Comparison of ENCODE assay signal across 1 cellular context in genomic region chr14:31420319-31421081, GRCh38.
TF ChIP-seq lines count a peak whose summit lies in the region.

Gene HEATR5A, minus strand, starts transcription at chr14:31420550. Its CDS starts 17,575 bp downstream, at chr14:31402975.

TF ChIP-seq in K562, 482 proteins besides CTCF, POLR2A, EP300 and RAD21 (continued from another document):
- TF ChIP-seq ZHX1 (conservative IDR thresholded peaks at IDR 0.05; ENCODE audit: low read length) (no peak), MNT (conservative IDR thresholded peaks at IDR 0.05) (peak; percentile 46 to 79; a peak in 3 of 4 replicates), ZNF277 (CRISPR knock-in tag; IDR thresholded peaks at IDR 0.05; ENCODE audit: borderline replicate concordance) (no peak), THAP7 (CRISPR knock-in tag; IDR thresholded peaks at IDR 0.05) (no peak; the same call in 1 of the 2 replicates), CAMTA2 (CRISPR knock-in tag; conservative IDR thresholded peaks at IDR 0.05) (no peak), ZNF444 (CRISPR knock-in tag; IDR thresholded peaks at IDR 0.05) (no peak), MYC (IDR thresholded peaks at IDR 0.05; ENCODE audit: low read depth, low read length) (peak; percentile 59; the same call in 1 of the 2 replicates), MYC (CRISPR knock-in tag; IDR thresholded peaks at IDR 0.05; ENCODE audit: borderline replicate concordance, low read depth) (no peak), ZFP1 (CRISPR knock-in tag; IDR thresholded peaks at IDR 0.05) (no peak), ZNF232 (CRISPR knock-in tag; IDR thresholded peaks at IDR 0.05) (no peak), ZNF512 (tag; IDR thresholded peaks at IDR 0.05) (no peak), CREBBP (IDR thresholded peaks at IDR 0.05; ENCODE audit: low read depth, low read length) (no peak), BRD4 (IDR thresholded peaks at IDR 0.05) (no peak), TAF7 (tag; IDR thresholded peaks at IDR 0.05) (peak; percentile 65; the same call in 1 of the 2 replicates), RBM22 (IDR thresholded peaks at IDR 0.05; ENCODE audit: low read depth, low read length, poor library complexity, severe bottlenecking) (peak; percentile 67), ZNF316 (IDR thresholded peaks at IDR 0.05) (0 out of 2 replicates have a peak, but pooled peaks have one; percentile 29), ATF4 (CRISPR knock-in tag; IDR thresholded peaks at IDR 0.05) (no peak), POLR2G (IDR thresholded peaks at IDR 0.05; ENCODE audit: low read depth, low read length) (peak; percentile 100), RBFOX2 (IDR thresholded peaks at IDR 0.05; ENCODE audit: low read depth, low read length) (peak; percentile 98), ZBTB7A (IDR thresholded peaks at IDR 0.05; ENCODE audit: borderline replicate concordance, control insufficient read depth, low read depth, low read length) (0 out of 2 replicates have a peak, but pooled peaks have one; percentile 40), RB1 (IDR thresholded peaks at IDR 0.05; ENCODE audit: low read depth) (peak; percentile 91), TBP (optimal IDR thresholded peaks at IDR 0.05; ENCODE audit: low read depth, low read length) (peak; percentile 94), ELK3 (CRISPR knock-in tag; IDR thresholded peaks at IDR 0.05) (no peak), CHD1 (IDR thresholded peaks at IDR 0.05; ENCODE audit: low read length) (peak; percentile 43), NR4A1 (CRISPR knock-in tag; IDR thresholded peaks at IDR 0.05) (no peak), NR4A1 (tag; IDR thresholded peaks at IDR 0.05) (no peak), MAFK (IDR thresholded peaks at IDR 0.05; ENCODE audit: low read length) (0 out of 2 replicates have a peak, but pooled peaks have one; percentile 9)
